Comparison of ENCODE assay signal across 1 cellular context in genomic region chr17:39607851-39608130, GRCh38.
TF ChIP-seq lines count a peak whose summit lies in the region.

NEUROD2 (minus strand) TSS chr17:39607920; CDS start chr17:39606599, 1,321 bp downstream.

TF ChIP-seq in WTC11, 78 proteins besides CTCF, POLR2A, EP300 and RAD21 (continued from another document):
- TF ChIP-seq, protein P1, sequence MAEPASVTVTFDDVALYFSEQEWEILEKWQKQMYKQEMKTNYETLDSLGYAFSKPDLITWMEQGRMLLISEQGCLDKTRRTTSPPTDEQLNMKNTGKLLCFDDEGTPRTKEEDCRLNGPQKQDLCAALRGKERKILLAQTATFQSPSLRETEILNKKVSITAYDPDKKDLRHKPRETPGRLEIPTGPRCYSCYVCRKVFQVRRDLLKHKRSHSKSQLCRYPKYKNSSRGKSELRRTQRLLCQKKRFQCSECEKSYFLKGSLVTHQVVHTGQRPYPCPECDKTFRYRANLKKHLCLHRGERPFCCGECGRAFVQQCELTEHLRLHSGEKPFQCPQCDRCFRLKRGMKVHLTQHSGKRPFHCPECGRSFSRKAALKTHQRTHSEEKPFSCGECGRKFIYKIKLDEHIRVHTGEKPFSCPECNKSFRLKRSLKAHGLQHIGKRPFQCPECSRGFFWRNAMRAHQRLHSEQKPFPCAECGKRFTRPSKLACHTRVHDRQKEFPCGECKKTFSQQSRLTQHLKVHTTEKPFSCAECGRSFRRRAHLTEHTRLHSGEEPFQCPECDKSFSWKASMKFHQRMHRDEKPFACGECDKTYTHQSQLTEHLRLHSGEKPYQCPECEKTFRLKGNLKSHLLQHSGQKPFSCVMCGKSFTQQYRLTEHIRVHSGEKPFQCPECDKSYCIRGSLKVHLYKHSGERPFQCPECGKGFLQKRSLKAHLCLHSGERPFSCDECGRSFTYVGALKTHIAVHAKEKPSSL (CRISPR knock-in tag; conservative IDR thresholded peaks at IDR 0.05) = no peak
- TF ChIP-seq STAT6 (CRISPR knock-in tag; conservative IDR thresholded peaks at IDR 0.05; ENCODE audit: low read depth) = no peak
- TF ChIP-seq ZNF121 (CRISPR knock-in tag; IDR thresholded peaks at IDR 0.05) = no peak
- no peak for TF ChIP-seq NR2C2 (CRISPR knock-in tag; IDR thresholded peaks at IDR 0.05)
- TF ChIP-seq ESRRA (CRISPR knock-in tag; IDR thresholded peaks at IDR 0.05; ENCODE audit: borderline replicate concordance) = no peak
- TF ChIP-seq TEAD1 (CRISPR knock-in tag; IDR thresholded peaks at IDR 0.05) = no peak
- TF ChIP-seq, protein P2, sequence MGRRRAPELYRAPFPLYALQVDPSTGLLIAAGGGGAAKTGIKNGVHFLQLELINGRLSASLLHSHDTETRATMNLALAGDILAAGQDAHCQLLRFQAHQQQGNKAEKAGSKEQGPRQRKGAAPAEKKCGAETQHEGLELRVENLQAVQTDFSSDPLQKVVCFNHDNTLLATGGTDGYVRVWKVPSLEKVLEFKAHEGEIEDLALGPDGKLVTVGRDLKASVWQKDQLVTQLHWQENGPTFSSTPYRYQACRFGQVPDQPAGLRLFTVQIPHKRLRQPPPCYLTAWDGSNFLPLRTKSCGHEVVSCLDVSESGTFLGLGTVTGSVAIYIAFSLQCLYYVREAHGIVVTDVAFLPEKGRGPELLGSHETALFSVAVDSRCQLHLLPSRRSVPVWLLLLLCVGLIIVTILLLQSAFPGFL (CRISPR knock-in tag; IDR thresholded peaks at IDR 0.05; ENCODE audit: borderline replicate concordance) = no peak
